ENCODE assay signal across 9 cellular contexts in genomic region chr18:5895300-5895885, GRCh38. TPM values are rescaled to one million over a fixed set of nuclear protein-coding genes. Genes with fewer than 3 reads are reported as not detected.
DNase-seq lines count a peak whose midpoint lies in the region; ATAC-seq, FAIRE-seq and TF ChIP-seq lines count a peak whose summit lies in the region.
"Had no signal": no experiment of that assay in that cellular context is flagged by ENCODE, and none has a peak within 500 bp of the region (broad histone marks: within the 10 kb centered on the region; RNA-seq: fewer than 3 reads in every experiment).

TMEM200C (minus strand) TSS chr18:5895522; CDS start chr18:5892063, 3,459 bp downstream.

- H2AFZ ChIP-seq in GM23248, result peak within 1 kb of the TSS; percentile 53
- H2AFZ ChIP-seq in keratinocyte (ENCODE audit: control insufficient read depth, low read length), result no peak within 1 kb of the TSS

- intact Hi-C loops in Caco-2 (cut with micrococcal nuclease; ENCODE audit: unreplicated experiment) (loop anchor here (5.0 kb wide), 1 partner anchor 62 kb away; no protein-coding TSS in a partner anchor), stomach (cut with DNase I; ENCODE audit: low total_unique reads) (no loop called here)
- intact Hi-C loops in activated T-helper 2 cell treated with anti-CD3 and anti-CD28 coated beads, Interferon-gamma antibody, Interleukin-2, Interleukin-4, amounts not matched to agents 10 μg/mL and 5 μg/mL and 100 μg/mL, durations not matched to agents 14 hours and 24 hours and 36 hours (cut with micrococcal nuclease), result loop anchor here (10.0 kb wide), 1 partner anchor 351 kb away; the partner anchor contains the start of gene EPB41L3

- H3K27me3 ChIP-seq in Caco-2 (replicated peaks; ENCODE audit: control insufficient read depth, insufficient read depth, low read length) (peaks cover 7% of the 10 kb centered on the region; the same call in 1 of the 2 replicates), GM23248 (replicated peaks; ENCODE audit: insufficient read depth) (peaks cover 73% of the 10 kb centered on the region), keratinocyte (ENCODE audit: control insufficient read depth, extremely low read depth, insufficient read depth, low read length) (peaks cover 61% of the 10 kb centered on the region), stomach (peaks cover 36 to 85% (median 79%) of the 10 kb centered on the region in 3 donors)

- POLR2A ChIA-PET in Caco-2 (lab: Charles Lee), result no interaction called here
- POLR2A ChIA-PET in activated naive CD8-positive, alpha-beta T cell treated with anti-CD3 and anti-CD28 coated beads, Interleukin-2, amount 10 ng/mL, durations not matched to agents 7 days and 5 days (lab: Charles Lee), result no interaction called here

- H3K4me3 ChIP-seq in Caco-2 (ENCODE audit: low read depth, low read length), result peak within 1 kb of the TSS; percentile 27
- H3K4me3 ChIP-seq in GM23248, result no peak within 1 kb of the TSS
- H3K4me3 ChIP-seq in keratinocyte (ENCODE audit: control insufficient read depth in 2 of 3, extremely low read depth in 1 of 3, insufficient read depth in 2 of 3, low read depth in 1 of 3, low read length in 3 of 3), result peak within 1 kb of the TSS in 2 of 3 experiments; percentile 26 to 35
- peak within 1 kb of the TSS; percentile 45 to 55 (median 50) for H3K4me3 ChIP-seq in stomach

- BruUV-seq in Caco-2 (replicated peaks; lab: Mats Ljungman, UMichigan), result no TSS peak

- no peak within 1 kb of the TSS for H3K9ac ChIP-seq in GM23248
- H3K9ac ChIP-seq in keratinocyte (ENCODE audit: control insufficient read depth, extremely low read depth, insufficient read depth, low read length), result no peak within 1 kb of the TSS

- no peak within 1 kb of the TSS for H3K27ac Mint-ChIP-seq in Caco-2 (ENCODE audit: unreplicated experiment)
- H3K27ac Mint-ChIP-seq in activated naive CD8-positive, alpha-beta T cell treated with anti-CD3 and anti-CD28 coated beads, Interleukin-2, amount 10 ng/mL, durations not matched to agents 7 days and 5 days, result no peak within 1 kb of the TSS
- H3K27ac Mint-ChIP-seq in activated T-helper 2 cell treated with anti-CD3 and anti-CD28 coated beads, Interferon-gamma antibody, Interleukin-2, Interleukin-4, amounts not matched to agents 10 μg/mL and 5 μg/mL and 100 μg/mL, durations not matched to agents 14 hours and 24 hours and 36 hours, result no peak within 1 kb of the TSS

- H3K27me3 Mint-ChIP-seq in Caco-2 (ENCODE audit: insufficient read depth, unreplicated experiment), result peaks cover 29% of the 10 kb centered on the region
- H3K27me3 Mint-ChIP-seq in activated naive CD8-positive, alpha-beta T cell treated with anti-CD3 and anti-CD28 coated beads, Interleukin-2, amount 10 ng/mL, durations not matched to agents 7 days and 5 days, result peaks cover 70% of the 10 kb centered on the region
- peaks cover 75% of the 10 kb centered on the region for H3K27me3 Mint-ChIP-seq in activated T-helper 2 cell treated with anti-CD3 and anti-CD28 coated beads, Interferon-gamma antibody, Interleukin-2, Interleukin-4, amounts not matched to agents 10 μg/mL and 5 μg/mL and 100 μg/mL, durations not matched to agents 14 hours and 24 hours and 36 hours (ENCODE audit: low read depth)

- H3K4me2 ChIP-seq in GM23248 (ENCODE audit: unreplicated experiment) (no peak within 1 kb of the TSS), keratinocyte (ENCODE audit: control insufficient read depth, extremely low read depth, insufficient read depth, low read depth, low read length) (peak within 1 kb of the TSS; percentile 27)

- H3K9me3 ChIP-seq in Caco-2, result no peaks in the 10 kb centered on the region; the same call in 1 of the 2 replicates
- H3K9me3 ChIP-seq in GM23248 (ENCODE audit: low read depth), result no peaks in the 10 kb centered on the region
- no peaks in the 10 kb centered on the region for H3K9me3 ChIP-seq in keratinocyte (ENCODE audit: control insufficient read depth, low read depth, low read length)
- H3K9me3 ChIP-seq in stomach, result no peaks in the 10 kb centered on the region

- no peak for FAIRE-seq in keratinocyte (lab: Jason Lieb, UNC)

- H3K27ac ChIP-seq in GM23248 (no peak within 1 kb of the TSS), keratinocyte (ENCODE audit: control insufficient read depth, insufficient read depth, low read length) (no peak within 1 kb of the TSS), stomach (peak within 1 kb of the TSS in 2 of 5 donors; percentile 49 to 72)

- no peaks in the 10 kb centered on the region for H3K9me1 ChIP-seq in keratinocyte (ENCODE audit: control insufficient read depth, extremely low read depth, insufficient read depth, low read length)

- no peak for ATAC-seq in activated naive CD8-positive, alpha-beta T cell treated with anti-CD3 and anti-CD28 coated beads, Interleukin-2, amount 10 ng/mL, durations not matched to agents 7 days and 5 days (ENCODE audit: low read depth)
- ATAC-seq in omental fat pad (ENCODE audit: low FRiP score), result no peak

- H3K4me1 Mint-ChIP-seq in Caco-2 (ENCODE audit: low read depth, unreplicated experiment), result peaks cover 4% of the 10 kb centered on the region
- H3K4me1 Mint-ChIP-seq in activated naive CD8-positive, alpha-beta T cell treated with anti-CD3 and anti-CD28 coated beads, Interleukin-2, amount 10 ng/mL, durations not matched to agents 7 days and 5 days, result no peaks in the 10 kb centered on the region
- peaks cover 2% of the 10 kb centered on the region for H3K4me1 Mint-ChIP-seq in activated T-helper 2 cell treated with anti-CD3 and anti-CD28 coated beads, Interferon-gamma antibody, Interleukin-2, Interleukin-4, amounts not matched to agents 10 μg/mL and 5 μg/mL and 100 μg/mL, durations not matched to agents 14 hours and 24 hours and 36 hours (ENCODE audit: low read depth)

- no peak for TF ChIP-seq EP300 in stomach (IDR thresholded peaks at IDR 0.05)

- peaks cover 11% of the 10 kb centered on the region for H3K4me1 ChIP-seq in Caco-2
- H3K4me1 ChIP-seq in GM23248 (ENCODE audit: insufficient read depth), result no peaks in the 10 kb centered on the region
- peaks cover 6% of the 10 kb centered on the region for H3K4me1 ChIP-seq in keratinocyte (ENCODE audit: control insufficient read depth, extremely low read depth, insufficient read depth, low read length)
- H3K4me1 ChIP-seq in stomach, result peaks cover 23 to 31% (median 28%) of the 10 kb centered on the region in 4 donors

- H3K4me3 Mint-ChIP-seq in Caco-2 (ENCODE audit: unreplicated experiment), result peak within 1 kb of the TSS; percentile 67
- peak within 1 kb of the TSS; percentile 7 for H3K4me3 Mint-ChIP-seq in activated naive CD8-positive, alpha-beta T cell treated with anti-CD3 and anti-CD28 coated beads, Interleukin-2, amount 10 ng/mL, durations not matched to agents 7 days and 5 days
- H3K4me3 Mint-ChIP-seq in activated T-helper 2 cell treated with anti-CD3 and anti-CD28 coated beads, Interferon-gamma antibody, Interleukin-2, Interleukin-4, amounts not matched to agents 10 μg/mL and 5 μg/mL and 100 μg/mL, durations not matched to agents 14 hours and 24 hours and 36 hours (ENCODE audit: low read depth), result no peak within 1 kb of the TSS

- TF ChIP-seq CTCF in Caco-2 (IDR thresholded peaks at IDR 0.05; ENCODE audit: insufficient read depth in 1 of 2, low read depth in 1 of 2, low read length in 1 of 2, severe bottlenecking in 1 of 2, unreplicated experiment in 1 of 2), result no peak
- TF ChIP-seq CTCF in keratinocyte (optimal IDR thresholded peaks at IDR 0.05 in 1 of 3, IDR thresholded peaks at IDR 0.05 in 1 of 3, conservative IDR thresholded peaks at IDR 0.05 in 1 of 3; ENCODE audit: extremely low read depth in 1 of 3, insufficient read depth in 2 of 3, low read length in 3 of 3), result no peak
- no peak for TF ChIP-seq CTCF in stomach (IDR thresholded peaks at IDR 0.05)
- no peak for TF ChIP-seq CTCF in omental fat pad (IDR thresholded peaks at IDR 0.05)

- no peak for TF ChIP-seq POLR2A in stomach (IDR thresholded peaks at IDR 0.05)

- dilution Hi-C loops in keratinocyte (cut with MboI; ENCODE audit: extremely low pct_ligation_motif_present, low sequenced_read_pairs), result no loop called here

- H4K20me1 ChIP-seq in GM23248 (ENCODE audit: insufficient read depth), result no peaks in the 10 kb centered on the region
- no peaks in the 10 kb centered on the region for H4K20me1 ChIP-seq in keratinocyte (ENCODE audit: control insufficient read depth, extremely low read depth, insufficient read depth, low read length)

- H3F3A ChIP-seq in GM23248 (ENCODE audit: insufficient read depth), result no peaks in the 10 kb centered on the region

- CTCF ChIA-PET in Caco-2 (lab: Charles Lee), result no interaction called here

- DNase-seq in Caco-2, result peak in 1 of 2 experiments; percentile 35
- DNase-seq in GM23248, result peak; percentile 36
- peak; percentile 28 for DNase-seq in activated naive CD8-positive, alpha-beta T cell treated with anti-CD3 and anti-CD28 coated beads, Interleukin-2, amount 10 ng/mL, durations not matched to agents 7 days and 5 days
- DNase-seq in keratinocyte (ENCODE audit: low read depth, low spot score), result no peak
- no peak for DNase-seq in stomach
- DNase-seq in activated T-helper 2 cell treated with anti-CD3 and anti-CD28 coated beads, Interferon-gamma antibody, Interleukin-2, Interleukin-4, amounts not matched to agents 10 μg/mL and 5 μg/mL and 100 μg/mL, durations not matched to agents 14 hours and 24 hours and 36 hours (ENCODE audit: low spot score), result no peak
- DNase-seq in omental fat pad (ENCODE audit: low spot score), result no peak
- DNase-seq in HuH-7.5 (ENCODE audit: low spot score), result no peak

- peaks cover 3% of the 10 kb centered on the region for H3K36me3 Mint-ChIP-seq in Caco-2 (ENCODE audit: insufficient read depth, unreplicated experiment)
- H3K36me3 Mint-ChIP-seq in activated naive CD8-positive, alpha-beta T cell treated with anti-CD3 and anti-CD28 coated beads, Interleukin-2, amount 10 ng/mL, durations not matched to agents 7 days and 5 days, result no peaks in the 10 kb centered on the region
- no peaks in the 10 kb centered on the region for H3K36me3 Mint-ChIP-seq in activated T-helper 2 cell treated with anti-CD3 and anti-CD28 coated beads, Interferon-gamma antibody, Interleukin-2, Interleukin-4, amounts not matched to agents 10 μg/mL and 5 μg/mL and 100 μg/mL, durations not matched to agents 14 hours and 24 hours and 36 hours (ENCODE audit: low read depth)

- WGBS in GM23248 (ENCODE audit: low coverage in 1 of 2, low lambda C conversion rate in 2 of 2, missing lambda C conversion rate in 2 of 2), 2 experiments, result 2 to 3% methylated on average over 33 to 69 of the region's 83 CpGs
- 0 to 3% (median 1%) methylated on average over 12 to 80 of the region's 83 CpGs for WGBS in stomach, 5 donors

- H3K9me2 ChIP-seq in GM23248 (ENCODE audit: insufficient read depth), result no peaks in the 10 kb centered on the region

- H3K9me3 Mint-ChIP-seq in Caco-2 (ENCODE audit: unreplicated experiment), result peaks cover 5% of the 10 kb centered on the region
- H3K9me3 Mint-ChIP-seq in activated naive CD8-positive, alpha-beta T cell treated with anti-CD3 and anti-CD28 coated beads, Interleukin-2, amount 10 ng/mL, durations not matched to agents 7 days and 5 days, result no peaks in the 10 kb centered on the region
- H3K9me3 Mint-ChIP-seq in activated T-helper 2 cell treated with anti-CD3 and anti-CD28 coated beads, Interferon-gamma antibody, Interleukin-2, Interleukin-4, amounts not matched to agents 10 μg/mL and 5 μg/mL and 100 μg/mL, durations not matched to agents 14 hours and 24 hours and 36 hours, result no peaks in the 10 kb centered on the region

- in situ Hi-C loops in GM23248 (cut with MboI), result loop anchor here (25.0 kb wide), 1 partner anchor 992 kb away; no protein-coding TSS in a partner anchor

- H3K79me2 ChIP-seq in GM23248 (ENCODE audit: insufficient read depth) (no peaks in the 10 kb centered on the region), keratinocyte (ENCODE audit: control insufficient read depth, insufficient read depth, low read length) (no peaks in the 10 kb centered on the region)

- H3K36me3 ChIP-seq in Caco-2 (ENCODE audit: control insufficient read depth, insufficient read depth, low read length) (no peaks in the 10 kb centered on the region), GM23248 (ENCODE audit: low read depth) (no peaks in the 10 kb centered on the region), keratinocyte (ENCODE audit: control insufficient read depth in 2 of 2, extremely low read depth in 1 of 2, insufficient read depth in 2 of 2, low read length in 2 of 2) (no peaks in the 10 kb centered on the region), stomach (no peaks in the 10 kb centered on the region)

RNA-seq across cellular contexts. Expression of gene TMEM200C, which starts in this region (rescaled TPM):
- total RNA-seq in Caco-2 (2022) (0.05 TPM in 1 of 2 replicates, not detected in the other), stomach (under 1 TPM in 1 of 5 donors, not detected in 4; 0.37 TPM), omental fat pad (under 1 TPM in 2 of 4 donors, not detected in 2; 0.12 to 0.19 TPM)
- not detected in 2 replicates for total RNA-seq in GM23248 (2014; rRNA removed; shearing (Covaris generic))
- polyA plus RNA-seq in GM23248 (2016; fragmentation: Nextera tagmentation; extraction: Ambion mirVana) (not detected in 2 replicates), keratinocyte (not detected in 3 replicates), stomach (under 1 TPM in 2 of 3 donors, not detected in 1; 0.03 to 0.12 TPM)
- not detected for total RNA-seq in activated naive CD8-positive, alpha-beta T cell treated with anti-CD3 and anti-CD28 coated beads, Interleukin-2, amount 10 ng/mL, durations not matched to agents 7 days and 5 days
- polyA plus RNA-seq in keratinocyte (2011; ENCODE audit: low read depth), result not detected
- polyA plus RNA-seq in keratinocyte (2011; cell fraction: cytosol; rRNA removed), result not detected in 2 replicates
- polyA plus RNA-seq in keratinocyte (2011; cell fraction: nucleus; rRNA removed), result not detected in 2 replicates
- not detected in 2 replicates for polyA plus RNA-seq in keratinocyte (2012; ENCODE audit: low replicate concordance)
- polyA minus RNA-seq in keratinocyte, result not detected in 3 replicates
- polyA minus RNA-seq in keratinocyte (2011; cell fraction: cytosol; rRNA and poly(A)+ RNA removed), result not detected
- not detected in 2 replicates for polyA minus RNA-seq in keratinocyte (2011; cell fraction: nucleus; rRNA and poly(A)+ RNA removed)
- total RNA-seq in activated T-helper 2 cell treated with anti-CD3 and anti-CD28 coated beads, Interferon-gamma antibody, Interleukin-2, Interleukin-4, amounts not matched to agents 10 μg/mL and 5 μg/mL and 100 μg/mL, durations not matched to agents 14 hours and 24 hours and 36 hours, result 0.02 TPM in 1 of 2 replicates, not detected in the other
- total RNA-seq: subcutaneous adipose tissue had no signal

Comparison
In these comparisons a context has a peak if more than half of its experiments do, and no peak if none do; other contexts are left out.
1. Peak in DNase-seq in GM23248; RNA of the gene not detected or under 1 TPM.
2. Peak in DNase-seq in activated naive CD8-positive, alpha-beta T cell treated with anti-CD3 and anti-CD28 coated beads, Interleukin-2, amount 10 ng/mL, durations not matched to agents 7 days and 5 days; RNA of the gene not detected or under 1 TPM.